10 cellular contexts compared by ENCODE assay signal in the genomic region with DNA sequence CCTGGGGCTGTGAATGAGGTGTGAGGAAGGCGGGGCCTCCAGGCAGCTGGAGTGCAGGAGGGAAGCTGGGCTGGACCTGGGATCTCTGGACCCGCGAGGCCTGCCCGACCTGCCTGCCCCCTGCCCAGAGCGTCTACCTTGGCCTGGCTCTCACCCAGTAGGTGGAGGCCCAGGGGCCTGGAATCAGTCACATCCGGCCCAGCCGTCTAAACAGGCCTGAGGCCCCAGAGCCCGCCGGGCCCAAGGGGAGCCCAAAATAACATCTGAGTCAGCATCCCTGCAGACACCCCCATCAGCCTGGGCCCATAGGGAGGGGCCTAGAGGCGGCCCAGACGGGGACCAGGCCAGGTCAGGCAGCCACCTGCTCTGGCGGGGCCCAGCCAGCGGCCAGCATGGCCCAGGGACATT. TPM values are rescaled to one million over a fixed set of nuclear protein-coding genes. Genes with fewer than 3 reads are reported as not detected.
DNase-seq lines count a peak whose midpoint lies in the region; ATAC-seq and TF ChIP-seq lines count a peak whose summit lies in the region.
"Had no signal": no experiment of that assay in that cellular context is flagged by ENCODE, and none has a peak within 500 bp of the region (broad histone marks: within the 10 kb centered on the region; RNA-seq: fewer than 3 reads in every experiment).

No MANE protein-coding gene starts in this region.

- no peaks in the 10 kb centered on the region for H3K9me3 ChIP-seq in CD8-positive, alpha-beta T cell (ENCODE audit: low read length)

- H3K4me1 ChIP-seq in CD8-positive, alpha-beta T cell (ENCODE audit: insufficient read depth, low read length): no peaks in the 10 kb centered on the region

- H3K27ac ChIP-seq in coronary artery: peak overlapping the region; percentile 86 to 97
- H3K27ac ChIP-seq in CD8-positive, alpha-beta T cell (ENCODE audit: low read depth, low read length): no peak overlapping the region
- H3K27ac ChIP-seq: cardiac muscle cell had no signal

- ATAC-seq in GM19467 (IDR thresholded peaks at IDR 0.05; ENCODE audit: unreplicated experiment): peak; percentile 91
- peak; percentile 69 for ATAC-seq in HG03196 (IDR thresholded peaks at IDR 0.05; ENCODE audit: unreplicated experiment)
- ATAC-seq in CD8-positive, alpha-beta T cell: no peak

- no peak overlapping the region for H3K4me3 ChIP-seq in coronary artery
- H3K4me3 ChIP-seq in CD8-positive, alpha-beta T cell (ENCODE audit: low read depth, low read length): no peak overlapping the region
- H3K4me3 ChIP-seq: cardiac muscle cell had no signal

- H3K36me3 ChIP-seq in CD8-positive, alpha-beta T cell (ENCODE audit: insufficient read depth, low read length): no peaks in the 10 kb centered on the region
- H3K36me3 ChIP-seq: cardiac muscle cell had no signal

- no peak overlapping the region for H3K27ac Mint-ChIP-seq in CD8-positive, alpha-beta T cell

- DNase-seq in EL: peak; percentile 53
- DNase-seq in coronary artery (ENCODE audit: low spot score): no peak
- no peak for DNase-seq in cerebellar cortex (ENCODE audit: low spot score)
- DNase-seq in NCI-H526 (lab: John Stamatoyannopoulos, UW): no peak
- DNase-seq in activated CD8-positive, alpha-beta memory T cell treated with anti-CD3 and anti-CD28 coated beads for 24 hours: no peak
- DNase-seq in CD8-positive, alpha-beta T cell: no peak

- H3K27me3 Mint-ChIP-seq in CD8-positive, alpha-beta T cell (ENCODE audit: low read depth): peaks cover 3% of the 10 kb centered on the region

- no peak overlapping the region for H3K4me3 Mint-ChIP-seq in CD8-positive, alpha-beta T cell
- H3K4me3 Mint-ChIP-seq: neural crest cell had no signal

- intact Hi-C loops in CD8-positive, alpha-beta T cell (cut with DNase I, micrococcal nuclease): no loop called here

- H3K27me3 ChIP-seq in CD8-positive, alpha-beta T cell (ENCODE audit: insufficient read depth, low read length): no peaks in the 10 kb centered on the region
- H3K27me3 ChIP-seq: cardiac muscle cell had no signal

- POLR2A ChIA-PET in CD8-positive, alpha-beta T cell (lab: Charles Lee): no interaction called here

- CTCF ChIA-PET in CD8-positive, alpha-beta T cell (lab: Charles Lee): interaction anchor here (1.9 kb wide), 1 partner anchor 12 kb away, joined by 5 read pairs; no protein-coding TSS in a partner anchor

- no peak for TF ChIP-seq CTCF in coronary artery (IDR thresholded peaks at IDR 0.05)
- TF ChIP-seq CTCF in CD8-positive, alpha-beta T cell (IDR thresholded peaks at IDR 0.05): no peak

- no peaks in the 10 kb centered on the region for H3K36me3 Mint-ChIP-seq in CD8-positive, alpha-beta T cell

- H3K9me3 Mint-ChIP-seq in CD8-positive, alpha-beta T cell: no peaks in the 10 kb centered on the region
- H3K9me3 Mint-ChIP-seq: neural crest cell had no signal

- no peaks in the 10 kb centered on the region for H3K4me1 Mint-ChIP-seq in CD8-positive, alpha-beta T cell (ENCODE audit: low read depth)
- H3K4me1 Mint-ChIP-seq: neural crest cell had no signal

RNA-seq across cellular contexts. Expression of a gene that starts 15.1 kb away (rescaled TPM):
- not detected for total RNA-seq in CD8-positive, alpha-beta T cell
